Comparison of ENCODE assay signal across 8 cellular contexts in the genomic region with DNA sequence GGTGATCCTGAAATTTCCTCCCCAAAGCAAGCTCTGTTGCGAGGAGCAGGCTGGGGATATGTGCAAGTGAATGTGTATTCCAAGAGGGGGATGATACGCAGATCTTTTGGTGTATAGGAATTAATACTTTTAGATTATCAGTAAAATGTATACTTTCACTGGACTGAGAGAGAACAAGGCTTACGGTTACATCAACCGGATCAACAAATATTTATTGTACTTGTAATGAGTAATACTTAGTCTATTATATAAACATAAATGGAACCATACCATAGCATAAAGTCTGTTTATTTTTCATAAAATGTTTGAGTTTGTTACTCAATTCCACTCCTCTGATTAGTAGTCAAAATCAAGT. TPM values are rescaled to one million over a fixed set of nuclear protein-coding genes. Genes with fewer than 3 reads are reported as not detected.
DNase-seq lines count a peak whose midpoint lies in the region; ATAC-seq and TF ChIP-seq lines count a peak whose summit lies in the region.

No MANE protein-coding gene starts in this region.

- H3K36me3 ChIP-seq in hepatocyte (replicated peaks; ENCODE audit: insufficient read depth, low read depth): no peaks in the 10 kb centered on the region
- H3K36me3 ChIP-seq in smooth muscle cell (ENCODE audit: low read depth): no peaks in the 10 kb centered on the region

- no peak overlapping the region for H4K5ac ChIP-seq in H9 (ENCODE audit: insufficient read length, low read depth, low read length)

- no peak overlapping the region for H4K8ac ChIP-seq in H9 (replicated peaks; ENCODE audit: insufficient read length, low read depth, low read length)

- H2BK15ac ChIP-seq in H9 (ENCODE audit: low read depth, low read length): no peak overlapping the region

- POLR2A ChIA-PET in activated B cell treated with CpG ODN at 0.5 μM for 24 hours (lab: Charles Lee): interaction anchor here (0.6 to 1.0 kb wide), 5 partner anchors 9 to 42 kb away, joined by 3 to 7 read pairs (median 5); a partner anchor contains a TSS

- H3K9me3 Mint-ChIP-seq in H9 (peaks cover 0 to 2% of the 10 kb centered on the region in 2 experiments; a peak in 1 of 5 replicates), activated B cell treated with CpG ODN at 0.5 μM for 24 hours (no peaks in the 10 kb centered on the region)

- H3K9me2 ChIP-seq in hepatocyte (replicated peaks; ENCODE audit: insufficient read depth): no peaks in the 10 kb centered on the region

- no peaks in the 10 kb centered on the region for H4K20me1 ChIP-seq in H9 (ENCODE audit: control insufficient read depth, insufficient read depth, insufficient read length)
- H4K20me1 ChIP-seq in hepatocyte (ENCODE audit: insufficient read depth, poor library complexity, severe bottlenecking): peaks cover 18% of the 10 kb centered on the region
- H4K20me1 ChIP-seq in smooth muscle cell (ENCODE audit: low read depth): peaks cover 34% of the 10 kb centered on the region

- H3K23me2 ChIP-seq in H9 (ENCODE audit: insufficient read length, low read depth, low read length, poor library complexity, severe bottlenecking): peaks cover 9% of the 10 kb centered on the region

- H4K91ac ChIP-seq in H9 (ENCODE audit: insufficient read length, low read depth, low read length): no peak overlapping the region

- H3K36me3 Mint-ChIP-seq in H9 (ENCODE audit: insufficient read depth in 1 of 3, low read depth in 3 of 3) (peaks cover 9 to 17% (median 15%) of the 10 kb centered on the region in 3 experiments), activated B cell treated with CpG ODN at 0.5 μM for 24 hours (ENCODE audit: low read depth) (peaks cover 16% of the 10 kb centered on the region)

- no peak overlapping the region for H2AK5ac ChIP-seq in H9 (ENCODE audit: insufficient read length, low read length)

- H3K9ac ChIP-seq in H9 (ENCODE audit: extremely low read depth, insufficient read length, low read length) (peak overlapping the region; percentile 86), smooth muscle cell (ENCODE audit: low read depth) (peak overlapping the region; percentile 75)

- H3K4me3 ChIP-seq in hepatocyte: peak overlapping the region; percentile 73
- peak overlapping the region; percentile 98 for H3K4me3 ChIP-seq in smooth muscle cell

- H3K4me1 ChIP-seq in H9 (ENCODE audit: insufficient read depth, low read length) (no peaks in the 10 kb centered on the region; the same call in 1 of the 2 replicates), hepatocyte (ENCODE audit: insufficient read depth) (peaks cover 26% of the 10 kb centered on the region), smooth muscle cell (ENCODE audit: low read depth) (peaks cover 13% of the 10 kb centered on the region)

- DNase-seq in H9: no peak
- no peak for DNase-seq in activated B cell treated with CpG ODN at 0.5 μM for 24 hours
- DNase-seq in hepatocyte (ENCODE audit: low spot score): no peak
- no peak for DNase-seq in smooth muscle cell (lab: John Stamatoyannopoulos, UW; ENCODE audit: unreplicated experiment)
- DNase-seq in DMS79 treated with DMSO at 0.1 percent for 48 hours (lab: John Stamatoyannopoulos, UW): no peak
- no peak for DNase-seq in SK-N-DZ (ENCODE audit: low spot score)

- ATAC-seq in activated B cell treated with CpG ODN at 0.5 μM for 24 hours (ENCODE audit: low read depth) (no peak), HG03280 (IDR thresholded peaks at IDR 0.05; ENCODE audit: unreplicated experiment) (no peak), GM21390 (IDR thresholded peaks at IDR 0.05; ENCODE audit: unreplicated experiment) (no peak)

- intact Hi-C loops in activated B cell treated with CpG ODN at 0.5 μM for 24 hours (cut with micrococcal nuclease): loop anchor here (1.0 kb wide), 3 partner anchors 36 to 1726 kb away; a partner anchor contains a TSS

- no peaks in the 10 kb centered on the region for H3K27me3 ChIP-seq in H9 (ENCODE audit: insufficient read depth, low read length)
- H3K27me3 ChIP-seq in hepatocyte: no peaks in the 10 kb centered on the region
- no peaks in the 10 kb centered on the region for H3K27me3 ChIP-seq in smooth muscle cell (ENCODE audit: low read depth)

- H3K27ac ChIP-seq in H9 (ENCODE audit: insufficient read length, low read depth, low read length) (no peak overlapping the region), hepatocyte (peak overlapping the region; percentile 91), smooth muscle cell (ENCODE audit: low read depth) (peak overlapping the region; percentile 82)

- no peak overlapping the region for H2BK12ac ChIP-seq in H9 (ENCODE audit: insufficient read length, low read depth, low read length)

- no peak overlapping the region for H3K56ac ChIP-seq in H9 (ENCODE audit: insufficient read length, low read depth, low read length)

- H2AFZ ChIP-seq in H9 (ENCODE audit: low read length): no peak overlapping the region
- H2AFZ ChIP-seq in hepatocyte: peak overlapping the region; percentile 99
- H2AFZ ChIP-seq in smooth muscle cell (ENCODE audit: low read depth): peak overlapping the region; percentile 100

- TF ChIP-seq CTCF in H9 (conservative IDR thresholded peaks at IDR 0.05) (no peak), activated B cell treated with CpG ODN at 0.5 μM for 24 hours (IDR thresholded peaks at IDR 0.05) (no peak), hepatocyte (IDR thresholded peaks at IDR 0.05; ENCODE audit: poor library complexity) (no peak), smooth muscle cell (IDR thresholded peaks at IDR 0.05; ENCODE audit: borderline replicate concordance, insufficient read depth, poor library complexity, severe bottlenecking) (no peak)

- no peak overlapping the region for H3K23ac ChIP-seq in H9 (ENCODE audit: insufficient read length, low read depth, low read length)

- no peak overlapping the region for H3K18ac ChIP-seq in H9 (ENCODE audit: insufficient read length, low read depth, low read length)

- H3K4me1 Mint-ChIP-seq in H9: peaks cover 16 to 29% of the 10 kb centered on the region in 2 experiments
- H3K4me1 Mint-ChIP-seq in activated B cell treated with CpG ODN at 0.5 μM for 24 hours: peaks cover 38% of the 10 kb centered on the region

- peaks cover 9% of the 10 kb centered on the region for H3F3A ChIP-seq in smooth muscle cell (ENCODE audit: low read depth)

- peak overlapping the region; percentile 87 to 90 for H3K4me3 Mint-ChIP-seq in H9
- peak overlapping the region; percentile 91 for H3K4me3 Mint-ChIP-seq in activated B cell treated with CpG ODN at 0.5 μM for 24 hours

- no peaks in the 10 kb centered on the region for H3K79me1 ChIP-seq in H9 (ENCODE audit: insufficient read depth, low read depth, low read length, poor library complexity, severe bottlenecking)

- no peak overlapping the region for H3T11ph ChIP-seq in H9 (ENCODE audit: low read length)

- H3K9me3 ChIP-seq in H9 (ENCODE audit: control insufficient read depth, low read depth, low read length) (no peaks in the 10 kb centered on the region), hepatocyte (ENCODE audit: low read depth) (no peaks in the 10 kb centered on the region), smooth muscle cell (replicated peaks; ENCODE audit: low read depth) (no peaks in the 10 kb centered on the region)

- no CpG with 5 or more reads among the region's 4 CpGs for WGBS in H9 (ENCODE audit: extremely low coverage, insufficient read length, low lambda C conversion rate)
- 16% methylated on average over 4 of the region's 4 CpGs for WGBS in hepatocyte (ENCODE audit: low lambda C conversion rate, missing lambda C conversion rate)
- 15% methylated on average over 4 of the region's 4 CpGs for WGBS in smooth muscle cell (ENCODE audit: low lambda C conversion rate)

- no peak overlapping the region for H2BK20ac ChIP-seq in H9 (ENCODE audit: low read depth, low read length, poor library complexity, severe bottlenecking)

- peak overlapping the region; percentile 83 to 97 (median 96); a peak in 5 of 7 replicates for H3K27ac Mint-ChIP-seq in H9
- peak overlapping the region; percentile 89 for H3K27ac Mint-ChIP-seq in activated B cell treated with CpG ODN at 0.5 μM for 24 hours

- CTCF ChIA-PET in activated B cell treated with CpG ODN at 0.5 μM for 24 hours (lab: Charles Lee): interaction anchor here (1.1 kb wide), 1 partner anchor 34 kb away, joined by 4 read pairs; no protein-coding TSS in a partner anchor

- H2BK5ac ChIP-seq in H9 (ENCODE audit: insufficient read length, low read length): no peak overlapping the region

- H3K27me3 Mint-ChIP-seq in H9 (ENCODE audit: low read depth) (peaks cover 6% of the 10 kb centered on the region; the same call in 1 of the 2 replicates), activated B cell treated with CpG ODN at 0.5 μM for 24 hours (no peaks in the 10 kb centered on the region)

- H3K4ac ChIP-seq in H9 (ENCODE audit: low read depth, low read length): no peak overlapping the region

- peak overlapping the region; percentile 83 for H3K4me2 ChIP-seq in H9 (ENCODE audit: insufficient read depth, insufficient read length, low read length)
- peak overlapping the region; percentile 75 for H3K4me2 ChIP-seq in hepatocyte
- H3K4me2 ChIP-seq in smooth muscle cell: peak overlapping the region; percentile 99

- H3K14ac ChIP-seq in H9 (ENCODE audit: insufficient read depth, low read length): no peak overlapping the region

- peaks cover 27% of the 10 kb centered on the region; the same call in 1 of the 2 replicates for H3K79me2 ChIP-seq in H9 (ENCODE audit: insufficient read depth, low read length)
- peaks cover 46% of the 10 kb centered on the region for H3K79me2 ChIP-seq in hepatocyte
- H3K79me2 ChIP-seq in smooth muscle cell (ENCODE audit: low read depth): peaks cover 37% of the 10 kb centered on the region

- H2BK120ac ChIP-seq in H9 (ENCODE audit: low read depth, low read length, poor library complexity, severe bottlenecking): no peak overlapping the region

RNA-seq across cellular contexts. Expression of a gene that starts 0.7 kb away (rescaled TPM):
- total RNA-seq in H9 (2021): 28.8 and 29.1 TPM in 2 replicates
- 61.9 and 69.4 TPM in 2 replicates for total RNA-seq in activated B cell treated with CpG ODN at 0.5 μM for 24 hours
- total RNA-seq in hepatocyte: 87.9 and 90.4 TPM in 2 replicates
- polyA plus RNA-seq in hepatocyte: 24.5 and 25.7 TPM in 2 replicates
- 50.1 and 64.1 TPM in 2 replicates for total RNA-seq in smooth muscle cell
- polyA plus RNA-seq in smooth muscle cell: 18.6 and 23.8 TPM in 2 replicates
- 36.2 and 49.8 TPM in 2 replicates for polyA plus RNA-seq in SK-N-DZ (2014; cell fraction: cytosol; rRNA removed)
- polyA plus RNA-seq in SK-N-DZ (2014; cell fraction: nucleus; rRNA removed): 46.4 and 53.5 TPM in 2 replicates

RNA-seq across cellular contexts. Expression of a gene that starts 36.2 kb away (rescaled TPM):
- total RNA-seq in H9 (2021) (1,726 and 1,735 TPM in 2 replicates), activated B cell treated with CpG ODN at 0.5 μM for 24 hours (2,223 and 2,547 TPM in 2 replicates), hepatocyte (48.2 and 68.7 TPM in 2 replicates), smooth muscle cell (168 and 228 TPM in 2 replicates)
- polyA plus RNA-seq in hepatocyte (534 and 566 TPM in 2 replicates), smooth muscle cell (594 and 697 TPM in 2 replicates)
- polyA plus RNA-seq in SK-N-DZ (2014; cell fraction: cytosol; rRNA removed): 149 and 241 TPM in 2 replicates
- polyA plus RNA-seq in SK-N-DZ (2014; cell fraction: nucleus; rRNA removed): 103 and 339 TPM in 2 replicates

RNA-seq across cellular contexts. Expression of a gene that starts 42.3 kb away (rescaled TPM):
- total RNA-seq in H9 (2021) (0.22 and 0.35 TPM in 2 replicates), activated B cell treated with CpG ODN at 0.5 μM for 24 hours (3.7 and 4.3 TPM in 2 replicates), hepatocyte (4.5 and 5.5 TPM in 2 replicates), smooth muscle cell (0.90 and 0.99 TPM in 2 replicates)
- polyA plus RNA-seq in hepatocyte (1.4 and 2.6 TPM in 2 replicates), smooth muscle cell (0.43 and 0.76 TPM in 2 replicates)
- polyA plus RNA-seq in SK-N-DZ (2014; cell fraction: cytosol; rRNA removed): not detected in 2 replicates
- 0.27 TPM in 1 of 2 replicates, not detected in the other for polyA plus RNA-seq in SK-N-DZ (2014; cell fraction: nucleus; rRNA removed)

RNA-seq across cellular contexts. Expression of a gene that starts 43.1 kb away (rescaled TPM):
- total RNA-seq in H9 (2021) (7.2 and 7.3 TPM in 2 replicates), activated B cell treated with CpG ODN at 0.5 μM for 24 hours (9.0 and 9.2 TPM in 2 replicates), hepatocyte (15.4 and 19.3 TPM in 2 replicates), smooth muscle cell (22.1 and 32.1 TPM in 2 replicates)
- polyA plus RNA-seq in hepatocyte (5.6 and 8.8 TPM in 2 replicates), smooth muscle cell (12.2 and 13.1 TPM in 2 replicates)
- polyA plus RNA-seq in SK-N-DZ (2014; cell fraction: cytosol; rRNA removed): 23.7 and 23.9 TPM in 2 replicates
- 9.2 and 12.9 TPM in 2 replicates for polyA plus RNA-seq in SK-N-DZ (2014; cell fraction: nucleus; rRNA removed)
